In the genomic region with DNA sequence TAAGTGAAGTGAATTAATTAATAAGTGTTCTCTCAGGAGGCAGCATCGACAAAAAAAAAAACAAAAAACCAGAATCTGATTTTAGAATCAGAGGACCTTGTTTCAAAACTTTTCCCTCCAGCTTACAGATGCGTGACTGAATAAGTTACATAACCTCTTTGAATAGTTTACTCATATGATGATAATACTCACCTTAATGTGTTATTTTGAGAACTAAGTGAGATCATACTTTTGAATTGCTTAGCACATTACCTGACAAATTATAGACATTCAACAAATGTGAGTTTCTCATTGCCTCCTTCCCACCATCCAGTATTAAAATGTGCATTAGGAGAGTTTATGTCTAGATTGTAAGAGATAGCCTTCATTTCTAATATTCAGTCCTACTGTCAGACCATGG, we compare ENCODE assay signal across 16 cellular contexts.
DNase-seq lines count a peak whose midpoint lies in the region; ATAC-seq, FAIRE-seq and TF ChIP-seq lines count a peak whose summit lies in the region.
"Had no signal": no experiment of that assay in that cellular context is flagged by ENCODE, and none has a peak within 500 bp of the region (broad histone marks: within the 10 kb centered on the region; RNA-seq: fewer than 3 reads in every experiment).

No MANE protein-coding gene starts in this region.

- H3F3A ChIP-seq in smooth muscle cell (ENCODE audit: low read depth): no peaks in the 10 kb centered on the region

- H3K79me2 ChIP-seq in GM12878 (ENCODE audit: control insufficient read depth, insufficient read depth, low read length): no peaks in the 10 kb centered on the region
- no peaks in the 10 kb centered on the region for H3K79me2 ChIP-seq in smooth muscle cell (ENCODE audit: low read depth)

- H3K4me2 ChIP-seq in GM12878 (ENCODE audit: control insufficient read depth, insufficient read depth): no peak overlapping the region
- H3K4me2 ChIP-seq in smooth muscle cell: no peak overlapping the region
- H3K4me2 ChIP-seq: GM23338 had no signal

- POLR2A ChIA-PET in GM12878 (lab: Charles Lee): no interaction called here

- ATAC-seq in HG02885 (IDR thresholded peaks at IDR 0.05; ENCODE audit: poor library complexity, unreplicated experiment): peak; percentile 52
- no peak for ATAC-seq in GM12878
- ATAC-seq: GM23338, HCT116 had no signal

- SMC1A ChIA-PET in GM12878 (lab: Charles Lee; ENCODE audit: uncharacterized antibody, unreplicated experiment): no interaction called here

- H3K9me3 ChIP-seq in GM12878 (replicated peaks; ENCODE audit: control insufficient read depth, insufficient read depth, low read length): no peaks in the 10 kb centered on the region
- no peaks in the 10 kb centered on the region for H3K9me3 ChIP-seq in smooth muscle cell (replicated peaks; ENCODE audit: low read depth)

- no peak for TF ChIP-seq RAD21 in GM12878 (IDR thresholded peaks at IDR 0.05; ENCODE audit: insufficient read depth, low read depth, low read length)

- no peak overlapping the region for H3K4me3 ChIP-seq in GM12878
- no peak overlapping the region for H3K4me3 ChIP-seq in smooth muscle cell
- H3K4me3 ChIP-seq: GM23338 had no signal

- no peaks in the 10 kb centered on the region for H4K20me1 ChIP-seq in GM12878 (ENCODE audit: control insufficient read depth, insufficient read depth)
- H4K20me1 ChIP-seq in smooth muscle cell (ENCODE audit: low read depth): no peaks in the 10 kb centered on the region

- CTCF ChIA-PET in GM12878 (lab: Yijun Ruan, JAX): interaction anchor here (0.7 kb wide), 2 partner anchors 40 to 294 kb away, joined by 3 read pairs; no protein-coding TSS in a partner anchor

- BruUV-seq in GM12878 (replicated peaks; lab: Mats Ljungman, UMichigan): no TSS peak

- H3K9ac ChIP-seq in GM12878 (ENCODE audit: control insufficient read depth, insufficient read depth, low read length) (no peak overlapping the region), smooth muscle cell (ENCODE audit: low read depth) (no peak overlapping the region)

- in situ Hi-C loops in GM12878 (cut with MboI): no loop called here

- WGBS in GM12878 (ENCODE audit: insufficient coverage, insufficient replicate concordance, low lambda C conversion rate, missing lambda C conversion rate): 0% methylated on average over 2 of the region's 2 CpGs
- 90% methylated on average over 2 of the region's 2 CpGs for WGBS in smooth muscle cell (ENCODE audit: low lambda C conversion rate)

- H3K4me1 ChIP-seq in GM12878 (ENCODE audit: control insufficient read depth, insufficient read depth, low read length) (no peaks in the 10 kb centered on the region), smooth muscle cell (ENCODE audit: low read depth) (no peaks in the 10 kb centered on the region)

- H3K27ac ChIP-seq in GM12878 (ENCODE audit: control insufficient read depth, insufficient read depth): no peak overlapping the region
- no peak overlapping the region for H3K27ac ChIP-seq in smooth muscle cell (ENCODE audit: low read depth)

- no peak for TF ChIP-seq POLR2A in GM12878 (IDR thresholded peaks at IDR 0.05; ENCODE audit: low read depth, low read length)

- H3K36me3 ChIP-seq in GM12878 (ENCODE audit: control insufficient read depth in 2 of 2, insufficient read depth in 2 of 2, low read length in 1 of 2): no peaks in the 10 kb centered on the region
- H3K36me3 ChIP-seq in smooth muscle cell (ENCODE audit: low read depth): no peaks in the 10 kb centered on the region

- TF ChIP-seq EP300 in GM12878 (IDR thresholded peaks at IDR 0.05; ENCODE audit: borderline replicate concordance in 1 of 2, control insufficient read depth in 1 of 2, low read depth in 2 of 2, low read length in 2 of 2): no peak

- H2AFZ ChIP-seq in GM12878 (ENCODE audit: control insufficient read depth, low read depth, low read length) (no peak overlapping the region), smooth muscle cell (ENCODE audit: low read depth) (no peak overlapping the region)
- H2AFZ ChIP-seq: GM23338 had no signal

- no peak for FAIRE-seq in GM12878 (lab: Jason Lieb, UNC)

- TF ChIP-seq CTCF in GM12878 (IDR thresholded peaks at IDR 0.05 in 2 of 3, conservative IDR thresholded peaks at IDR 0.05 in 1 of 3; ENCODE audit: control insufficient read depth in 2 of 3, extremely low read depth in 1 of 3, insufficient read depth in 1 of 3, low read depth in 3 of 3, low read length in 3 of 3) (no peak), smooth muscle cell (IDR thresholded peaks at IDR 0.05; ENCODE audit: borderline replicate concordance, insufficient read depth, poor library complexity, severe bottlenecking) (no peak)

- DNase-seq in GM12878 (ENCODE audit: low read depth, low spot score) (no peak), putamen (ENCODE audit: low spot score) (peak; percentile 4), Kasumi-1 (lab: John Stamatoyannopoulos, UW) (no peak), inferior parietal cortex (ENCODE audit: extremely low spot score) (no peak), smooth muscle cell (lab: John Stamatoyannopoulos, UW; ENCODE audit: unreplicated experiment) (no peak)
- DNase-seq: C1 segment of cervical spinal cord; Calu3; CD4-positive, alpha-beta memory T cell; COR-L47; DMS53; DMS79 treated with DMSO at 0.1 percent for 48 hours; GF-D8; H9 had no signal

- intact Hi-C loops in GM12878 (cut with micrococcal nuclease; ENCODE audit: unreplicated experiment): no loop called here

- H3K27me3 ChIP-seq in GM12878 (replicated peaks in 1 of 2; ENCODE audit: control insufficient read depth in 2 of 2, insufficient read depth in 2 of 2, low read length in 1 of 2) (no peaks in the 10 kb centered on the region), smooth muscle cell (ENCODE audit: low read depth) (peaks cover 17% of the 10 kb centered on the region)

- RAD21 ChIA-PET in GM12878 (lab: Charles Lee; ENCODE audit: unreplicated experiment): no interaction called here

TF ChIP-seq in GM12878, 131 proteins besides CTCF, POLR2A, EP300 and RAD21 (continues in another document):
- TF ChIP-seq RAD51 (IDR thresholded peaks at IDR 0.05) (no peak), KLF5 (IDR thresholded peaks at IDR 0.05; ENCODE audit: partially characterized antibody) (no peak), ZSCAN29 (IDR thresholded peaks at IDR 0.05) (no peak), SRF (IDR thresholded peaks at IDR 0.05; ENCODE audit: low read depth in 2 of 2, low read length in 2 of 2) (no peak), IKZF2 (IDR thresholded peaks at IDR 0.05) (no peak), HDAC6 (IDR thresholded peaks at IDR 0.05; ENCODE audit: unreplicated experiment) (no peak), MYC (IDR thresholded peaks at IDR 0.05; ENCODE audit: insufficient read depth, insufficient read length, insufficient replicate concordance, low read length, severe bottlenecking) (no peak), ZBED1 (IDR thresholded peaks at IDR 0.05; ENCODE audit: borderline replicate concordance) (no peak), SP1 (IDR thresholded peaks at IDR 0.05; ENCODE audit: low read depth, low read length) (no peak)
- TF ChIP-seq, protein P1, sequence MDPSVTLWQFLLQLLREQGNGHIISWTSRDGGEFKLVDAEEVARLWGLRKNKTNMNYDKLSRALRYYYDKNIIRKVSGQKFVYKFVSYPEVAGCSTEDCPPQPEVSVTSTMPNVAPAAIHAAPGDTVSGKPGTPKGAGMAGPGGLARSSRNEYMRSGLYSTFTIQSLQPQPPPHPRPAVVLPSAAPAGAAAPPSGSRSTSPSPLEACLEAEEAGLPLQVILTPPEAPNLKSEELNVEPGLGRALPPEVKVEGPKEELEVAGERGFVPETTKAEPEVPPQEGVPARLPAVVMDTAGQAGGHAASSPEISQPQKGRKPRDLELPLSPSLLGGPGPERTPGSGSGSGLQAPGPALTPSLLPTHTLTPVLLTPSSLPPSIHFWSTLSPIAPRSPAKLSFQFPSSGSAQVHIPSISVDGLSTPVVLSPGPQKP (IDR thresholded peaks at IDR 0.05; ENCODE audit: low read depth, low read length): no peak
- TF ChIP-seq, protein P2, sequence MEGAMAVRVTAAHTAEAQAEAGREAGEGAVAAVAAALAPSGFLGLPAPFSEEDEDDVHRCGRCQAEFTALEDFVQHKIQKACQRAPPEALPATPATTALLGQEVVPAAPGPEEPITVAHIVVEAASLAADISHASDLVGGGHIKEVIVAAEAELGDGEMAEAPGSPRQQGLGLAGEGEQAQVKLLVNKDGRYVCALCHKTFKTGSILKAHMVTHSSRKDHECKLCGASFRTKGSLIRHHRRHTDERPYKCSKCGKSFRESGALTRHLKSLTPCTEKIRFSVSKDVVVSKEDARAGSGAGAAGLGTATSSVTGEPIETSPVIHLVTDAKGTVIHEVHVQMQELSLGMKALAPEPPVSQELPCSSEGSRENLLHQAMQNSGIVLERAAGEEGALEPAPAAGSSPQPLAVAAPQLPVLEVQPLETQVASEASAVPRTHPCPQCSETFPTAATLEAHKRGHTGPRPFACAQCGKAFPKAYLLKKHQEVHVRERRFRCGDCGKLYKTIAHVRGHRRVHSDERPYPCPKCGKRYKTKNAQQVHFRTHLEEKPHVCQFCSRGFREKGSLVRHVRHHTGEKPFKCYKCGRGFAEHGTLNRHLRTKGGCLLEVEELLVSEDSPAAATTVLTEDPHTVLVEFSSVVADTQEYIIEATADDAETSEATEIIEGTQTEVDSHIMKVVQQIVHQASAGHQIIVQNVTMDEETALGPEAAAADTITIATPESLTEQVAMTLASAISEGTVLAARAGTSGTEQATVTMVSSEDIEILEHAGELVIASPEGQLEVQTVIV (IDR thresholded peaks at IDR 0.05; ENCODE audit: borderline replicate concordance, partially characterized antibody): no peak
